ENCODE assay signal across 14 cellular contexts in genomic region chr4:184408711-184409081, GRCh38.
A peak's percentile ranks its signal among the peaks of the same experiment; 100 is the strongest.
DNase-seq lines count a peak whose midpoint lies in the region; ATAC-seq, FAIRE-seq and TF ChIP-seq lines count a peak whose summit lies in the region.
"Had no signal": no experiment of that assay in that cellular context is flagged by ENCODE, and none has a peak within 500 bp of the region (broad histone marks: within the 10 kb centered on the region; RNA-seq: fewer than 3 reads in every experiment).

No MANE protein-coding gene starts in this region.

- H2AFZ ChIP-seq in SK-N-SH (ENCODE audit: low read depth), result no peak overlapping the region
- H2AFZ ChIP-seq in H1 (ENCODE audit: low read length), result no peak overlapping the region

- DNase-seq in activated naive CD4-positive, alpha-beta T cell treated with anti-CD3 and anti-CD28 coated beads, Interleukin-2, amount 10 ng/mL, durations not matched to agents 7 days and 5 days, result no peak
- no peak for DNase-seq in activated naive CD4-positive, alpha-beta T cell (lab: John Stamatoyannopoulos, UW)
- DNase-seq in SK-N-SH (no peak), H1 (ENCODE audit: low read depth in 1 of 2, low spot score in 2 of 2) (no peak), urothelium cell line (ENCODE audit: low spot score) (no peak)
- no peak for DNase-seq in stimulated activated effector memory CD8-positive, alpha-beta T cell treated with anti-CD3 and anti-CD28 coated beads, Interleukin-12 subunit alpha, Interleukin-12 subunit beta, amount 100 ng/mL, for 72 hours (ENCODE audit: low spot score in 2 of 2)
- DNase-seq: DND-41, NCI-H1105, NCI-H446 treated with DMSO at 0.1 percent for 48 hours, transverse colon had no signal

- no peak for TF ChIP-seq POLR2A in H1 (IDR thresholded peaks at IDR 0.05; ENCODE audit: control extremely low read depth in 1 of 2, low read depth in 2 of 2, low read length in 2 of 2)

- POLR2A ChIA-PET in SK-N-SH (lab: Yijun Ruan, JAX), result no interaction called here
- POLR2A ChIA-PET in H1 (lab: Charles Lee; ENCODE audit: partially characterized antibody), result interaction anchor here (1.1 kb wide), 1 partner anchor 21 kb away, joined by 3 read pairs; no protein-coding TSS in a partner anchor

- TF ChIP-seq EP300 in SK-N-SH (IDR thresholded peaks at IDR 0.05; ENCODE audit: borderline replicate concordance in 1 of 2, low read depth in 1 of 2, low read length in 1 of 2) (no peak), H1 (IDR thresholded peaks at IDR 0.05; ENCODE audit: borderline replicate concordance in 1 of 2, low read depth in 2 of 2, low read length in 2 of 2) (no peak)

- no peaks in the 10 kb centered on the region for H3K79me2 ChIP-seq in SK-N-SH (ENCODE audit: insufficient read depth)
- H3K79me2 ChIP-seq in H1 (ENCODE audit: control insufficient read depth in 1 of 2, insufficient read depth in 2 of 2, low read length in 2 of 2), result no peaks in the 10 kb centered on the region

- H3K36me3 ChIP-seq in SK-N-SH (replicated peaks in 1 of 2; ENCODE audit: control insufficient read depth in 1 of 2, insufficient read depth in 2 of 2, low read length in 1 of 2), result peaks cover 23 to 29% of the 10 kb centered on the region in 2 experiments
- H3K36me3 ChIP-seq in H1 (ENCODE audit: control insufficient read depth in 2 of 4, insufficient read depth in 4 of 4, low read length in 3 of 4), result peaks cover 0 to 17% (median under 1%) of the 10 kb centered on the region in 4 experiments; a peak in 2 of 8 replicates

- TF ChIP-seq CTCF in SK-N-SH (IDR thresholded peaks at IDR 0.05) (no peak), H1 (IDR thresholded peaks at IDR 0.05; ENCODE audit: control extremely low read depth in 1 of 3, insufficient read depth in 1 of 3, low read depth in 1 of 3, low read length in 3 of 3) (no peak)

- no peak for ATAC-seq in stimulated activated effector memory CD8-positive, alpha-beta T cell treated with anti-CD3 and anti-CD28 coated beads, Interleukin-12 subunit alpha, Interleukin-12 subunit beta, amount 100 ng/mL, for 72 hours
- ATAC-seq in GM19035 (IDR thresholded peaks at IDR 0.05; ENCODE audit: unreplicated experiment) (no peak), HG03045 (IDR thresholded peaks at IDR 0.05; ENCODE audit: unreplicated experiment) (no peak)
- ATAC-seq: sciatic nerve had no signal

- H3K56ac ChIP-seq in H1 (replicated peaks; ENCODE audit: insufficient read length, low read depth, low read length), result no peak overlapping the region

- peak overlapping the region; percentile 18 for H3K4ac ChIP-seq in H1 (replicated peaks; ENCODE audit: insufficient read length, low read depth, low read length)

- H2BK15ac ChIP-seq in H1 (ENCODE audit: low read length), result no peak overlapping the region

- TF ChIP-seq RAD21 in SK-N-SH (IDR thresholded peaks at IDR 0.05; ENCODE audit: low read length) (no peak), H1 (IDR thresholded peaks at IDR 0.05 in 1 of 2, conservative IDR thresholded peaks at IDR 0.05 in 1 of 2; ENCODE audit: low read depth in 2 of 2, low read length in 2 of 2) (no peak)

- H3K9me3 Mint-ChIP-seq in activated naive CD4-positive, alpha-beta T cell treated with anti-CD3 and anti-CD28 coated beads, Interleukin-2, amount 10 ng/mL, durations not matched to agents 7 days and 5 days, result no peaks in the 10 kb centered on the region
- no peaks in the 10 kb centered on the region for H3K9me3 Mint-ChIP-seq in stimulated activated effector memory CD8-positive, alpha-beta T cell treated with anti-CD3 and anti-CD28 coated beads, Interleukin-12 subunit alpha, Interleukin-12 subunit beta, amount 100 ng/mL, for 72 hours

- H4K91ac ChIP-seq in H1 (replicated peaks; ENCODE audit: insufficient read length, low read length), result no peak overlapping the region

- H3K23ac ChIP-seq in H1 (ENCODE audit: insufficient read length), result no peak overlapping the region

- H3K27me3 Mint-ChIP-seq in activated naive CD4-positive, alpha-beta T cell treated with anti-CD3 and anti-CD28 coated beads, Interleukin-2, amount 10 ng/mL, durations not matched to agents 7 days and 5 days, result no peaks in the 10 kb centered on the region

- H4K8ac ChIP-seq in H1 (ENCODE audit: extremely low read depth, insufficient read depth, low read length), result no peak overlapping the region

- no peaks in the 10 kb centered on the region for H3K79me1 ChIP-seq in H1 (ENCODE audit: low read depth, low read length)

- H3K9me2 ChIP-seq in SK-N-SH, result no peaks in the 10 kb centered on the region

- no peak overlapping the region for H4K5ac ChIP-seq in H1 (ENCODE audit: insufficient read length, low read depth, low read length)

- H3K4me1 Mint-ChIP-seq in activated naive CD4-positive, alpha-beta T cell treated with anti-CD3 and anti-CD28 coated beads, Interleukin-2, amount 10 ng/mL, durations not matched to agents 7 days and 5 days, result peaks cover 60% of the 10 kb centered on the region
- peaks cover 64% of the 10 kb centered on the region for H3K4me1 Mint-ChIP-seq in stimulated activated effector memory CD8-positive, alpha-beta T cell treated with anti-CD3 and anti-CD28 coated beads, Interleukin-12 subunit alpha, Interleukin-12 subunit beta, amount 100 ng/mL, for 72 hours

- H3K27ac Mint-ChIP-seq in activated naive CD4-positive, alpha-beta T cell treated with anti-CD3 and anti-CD28 coated beads, Interleukin-2, amount 10 ng/mL, durations not matched to agents 7 days and 5 days, result peak overlapping the region; percentile 85
- H3K27ac Mint-ChIP-seq in stimulated activated effector memory CD8-positive, alpha-beta T cell treated with anti-CD3 and anti-CD28 coated beads, Interleukin-12 subunit alpha, Interleukin-12 subunit beta, amount 100 ng/mL, for 72 hours, result peak overlapping the region; percentile 89

- H2BK12ac ChIP-seq in H1 (ENCODE audit: low read depth, low read length), result no peak overlapping the region

- FAIRE-seq in H1 (lab: Jason Lieb, UNC) (no peak), urothelium cell line (lab: Jason Lieb, UNC) (no peak)
- FAIRE-seq: RCC 7860 had no signal

- no peaks in the 10 kb centered on the region for H3K23me2 ChIP-seq in H1 (ENCODE audit: low read depth, low read length)

- 64% methylated on average over 3 of the region's 3 CpGs for WGBS in SK-N-SH (ENCODE audit: low lambda C conversion rate)
- WGBS in H1 (ENCODE audit: extremely low coverage in 1 of 2, insufficient coverage in 1 of 2, insufficient read length in 1 of 2, insufficient replicate concordance in 2 of 2, low coverage in 1 of 2, low lambda C conversion rate in 2 of 2, missing lambda C conversion rate in 1 of 2), 2 experiments, result 85% methylated on average over 3 of the region's 3 CpGs; no CpG with 5 or more reads in 1 of the 2 experiments

- H2BK20ac ChIP-seq in H1 (ENCODE audit: low read length), result peak overlapping the region; percentile 23; the same call in 1 of the 2 replicates

- peak overlapping the region; percentile 75 for H3K4me2 ChIP-seq in SK-N-SH
- no peak overlapping the region for H3K4me2 ChIP-seq in H1 (ENCODE audit: insufficient read depth in 1 of 2, low read depth in 2 of 2, low read length in 2 of 2)

- H3K9ac ChIP-seq in SK-N-SH, result peak overlapping the region; percentile 37; the same call in 1 of the 2 replicates
- no peak overlapping the region for H3K9ac ChIP-seq in H1 (replicated peaks in 1 of 4; ENCODE audit: extremely low read depth in 1 of 4, low read depth in 3 of 4, low read length in 3 of 4)

- H3K27ac ChIP-seq in SK-N-SH (ENCODE audit: low read depth in 2 of 2, low read length in 1 of 2), result peak overlapping the region; percentile 68 to 89
- no peak overlapping the region for H3K27ac ChIP-seq in H1 (ENCODE audit: low read depth, low read length)

- H2BK120ac ChIP-seq in H1 (replicated peaks; ENCODE audit: low read depth, low read length), result no peak overlapping the region

- H3K9me3 ChIP-seq in SK-N-SH (no peaks in the 10 kb centered on the region), H1 (ENCODE audit: insufficient read depth in 2 of 2, low read depth in 1 of 2, low read length in 1 of 2) (no peaks in the 10 kb centered on the region)
- H3K9me3 ChIP-seq: transverse colon had no signal

- H2BK5ac ChIP-seq in H1 (ENCODE audit: low read depth, low read length), result peak overlapping the region; percentile 61; the same call in 1 of the 2 replicates

- H3K18ac ChIP-seq in H1 (ENCODE audit: extremely low read depth, low read length), result no peak overlapping the region

- H3K4me1 ChIP-seq in SK-N-SH (ENCODE audit: control insufficient read depth in 1 of 2, insufficient read depth in 2 of 2, low read depth in 1 of 2, low read length in 1 of 2) (peaks cover 15 to 24% of the 10 kb centered on the region in 2 experiments; a peak in 3 of 4 replicates), H1 (replicated peaks in 1 of 4; ENCODE audit: control insufficient read depth in 3 of 4, insufficient read depth in 4 of 4, low read length in 3 of 4) (peaks cover 5 to 9% (median 7%) of the 10 kb centered on the region in 4 experiments; a peak in 6 of 7 replicates)

- H2AK5ac ChIP-seq in H1 (ENCODE audit: low read depth, low read length), result peak overlapping the region; percentile 33; the same call in 1 of the 2 replicates

- H3K4me3 ChIP-seq in SK-N-SH (ENCODE audit: low read depth in 2 of 2, low read length in 1 of 2), result no peak overlapping the region
- no peak overlapping the region for H3K4me3 ChIP-seq in H1 (ENCODE audit: extremely low read depth in 1 of 4, insufficient read depth in 2 of 4, low read depth in 3 of 4, low read length in 4 of 4)
- H3K4me3 ChIP-seq: transverse colon had no signal

- H4K20me1 ChIP-seq in SK-N-SH (ENCODE audit: insufficient read depth), result no peaks in the 10 kb centered on the region
- H4K20me1 ChIP-seq in H1 (replicated peaks in 1 of 2; ENCODE audit: control insufficient read depth in 1 of 2, insufficient read depth in 2 of 2, low read length in 2 of 2), result no peaks in the 10 kb centered on the region

- no peaks in the 10 kb centered on the region for H3K27me3 ChIP-seq in SK-N-SH (ENCODE audit: insufficient read depth)
- no peaks in the 10 kb centered on the region for H3K27me3 ChIP-seq in H1 (replicated peaks in 1 of 4; ENCODE audit: control insufficient read depth in 3 of 4, extremely low read depth in 1 of 4, insufficient read depth in 3 of 4, low read length in 3 of 4)
- H3K27me3 ChIP-seq: transverse colon had no signal

- H3K36me3 Mint-ChIP-seq in activated naive CD4-positive, alpha-beta T cell treated with anti-CD3 and anti-CD28 coated beads, Interleukin-2, amount 10 ng/mL, durations not matched to agents 7 days and 5 days, result peaks cover 73% of the 10 kb centered on the region
- peaks cover 94% of the 10 kb centered on the region for H3K36me3 Mint-ChIP-seq in stimulated activated effector memory CD8-positive, alpha-beta T cell treated with anti-CD3 and anti-CD28 coated beads, Interleukin-12 subunit alpha, Interleukin-12 subunit beta, amount 100 ng/mL, for 72 hours

- H3K14ac ChIP-seq in H1 (ENCODE audit: insufficient read length), result no peak overlapping the region

- no peak overlapping the region for H3K4me3 Mint-ChIP-seq in activated naive CD4-positive, alpha-beta T cell treated with anti-CD3 and anti-CD28 coated beads, Interleukin-2, amount 10 ng/mL, durations not matched to agents 7 days and 5 days
- peak overlapping the region; percentile 62 for H3K4me3 Mint-ChIP-seq in stimulated activated effector memory CD8-positive, alpha-beta T cell treated with anti-CD3 and anti-CD28 coated beads, Interleukin-12 subunit alpha, Interleukin-12 subunit beta, amount 100 ng/mL, for 72 hours

- CTCF ChIA-PET in activated naive CD4-positive, alpha-beta T cell treated with anti-CD3 and anti-CD28 coated beads, Interleukin-2, amount 10 ng/mL, durations not matched to agents 7 days and 5 days (lab: Charles Lee), result interaction anchor here (0.8 to 1.1 kb wide), 3 partner anchors 29 to 105 kb away, joined by 3 to 4 read pairs (median 3); no protein-coding TSS in a partner anchor
- CTCF ChIA-PET in SK-N-SH (lab: Yijun Ruan, JAX) (interaction anchor here (1.3 to 1.8 kb wide), 2 partner anchors 15 to 144 kb away, joined by 3 to 5 read pairs; no protein-coding TSS in a partner anchor), H1 (lab: Charles Lee; ENCODE audit: partially characterized antibody) (interaction anchor here (0.8 to 1.7 kb wide), 3 partner anchors 13 to 38 kb away, joined by 3 read pairs; no protein-coding TSS in a partner anchor)

- H3F3A ChIP-seq in SK-N-SH (replicated peaks; ENCODE audit: insufficient read depth), result peaks cover 23% of the 10 kb centered on the region
